In genomic region chr6:36510365-36510764, GRCh38 we compare ENCODE assay signal across 17 cellular contexts. TPM values are rescaled to one million over a fixed set of nuclear protein-coding genes. Genes with fewer than 3 reads are reported as not detected.
DNase-seq lines count a peak whose midpoint lies in the region; ATAC-seq, FAIRE-seq and TF ChIP-seq lines count a peak whose summit lies in the region.
"Had no signal": no experiment of that assay in that cellular context is flagged by ENCODE, and none has a peak within 500 bp of the region (broad histone marks: within the 10 kb centered on the region; RNA-seq: fewer than 3 reads in every experiment).

No MANE protein-coding gene starts in this region.

- H3K4ac ChIP-seq in trophoblast cell (ENCODE audit: low read depth, low read length): no peak overlapping the region

- DNase-seq in left ventricle myocardium superior (no peak), left ventricle myocardium inferior (no peak), K562 (ENCODE audit: extremely low read depth in 1 of 4, low spot score in 3 of 4) (no peak), mucosa of descending colon (peak; percentile 94 to 98 (median 96)), trophoblast cell (no peak), GM19239 (ENCODE audit: insufficient read length, low spot score) (no peak), HAP-1 (ENCODE audit: low spot score in 2 of 2) (no peak)
- DNase-seq: DMS79, MG63, NCI-H1417, NCI-H187, NCI-H446 treated with DMSO at 0.1 percent for 48 hours, NCI-H526 treated with DMSO at 0.1 percent for 48 hours, PC-3, RPMI8226, SHP77 treated with DMSO at 0.1 percent for 48 hours had no signal

- H3K4me3 ChIP-seq in left ventricle myocardium inferior (no peak overlapping the region), K562 (no peak overlapping the region), mucosa of descending colon (no peak overlapping the region), trophoblast cell (ENCODE audit: low read depth, low read length) (no peak overlapping the region), HAP-1 (no peak overlapping the region)
- H3K4me3 ChIP-seq: A549, MG63 had no signal

- H3K79me1 ChIP-seq in trophoblast cell (ENCODE audit: low read length): no peaks in the 10 kb centered on the region

- BruUV-seq in K562 (replicated peaks; lab: Mats Ljungman, UMichigan): no TSS peak

- no peak for TF ChIP-seq POLR2A in K562 (conservative IDR thresholded peaks at IDR 0.05)

- no peak overlapping the region for H3K14ac ChIP-seq in trophoblast cell (ENCODE audit: low read length)

- TF ChIP-seq RAD21 in K562 (CRISPR knock-in tag; conservative IDR thresholded peaks at IDR 0.05 in 1 of 2, IDR thresholded peaks at IDR 0.05 in 1 of 2): no peak

- H3K18ac ChIP-seq in trophoblast cell (ENCODE audit: low read length): no peak overlapping the region

- H4K91ac ChIP-seq in trophoblast cell (ENCODE audit: low read depth, low read length): no peak overlapping the region

- H3K4me2 ChIP-seq in K562 (ENCODE audit: insufficient read depth, low read length) (no peak overlapping the region), trophoblast cell (ENCODE audit: low read length) (no peak overlapping the region)
- H3K4me2 ChIP-seq: A549 had no signal

- H4K12ac ChIP-seq in trophoblast cell (ENCODE audit: low read depth, low read length): no peak overlapping the region

- no peak overlapping the region for H2AK5ac ChIP-seq in trophoblast cell (ENCODE audit: low read length)

- H2BK12ac ChIP-seq in trophoblast cell (ENCODE audit: low read length): no peak overlapping the region

- H2BK5ac ChIP-seq in trophoblast cell (ENCODE audit: low read depth, low read length, poor library complexity): no peak overlapping the region

- intact Hi-C loops in left ventricle myocardium superior (cut with micrococcal nuclease): no loop called here
- intact Hi-C loops in left ventricle myocardium inferior (cut with micrococcal nuclease): no loop called here
- intact Hi-C loops in K562 (cut with micrococcal nuclease): no loop called here
- intact Hi-C loops in mucosa of descending colon (cut with DNase I, micrococcal nuclease): no loop called here

- H2AFZ ChIP-seq in K562 (ENCODE audit: low read depth, low read length): no peak overlapping the region
- no peak overlapping the region for H2AFZ ChIP-seq in trophoblast cell (ENCODE audit: insufficient read depth, low read length, poor library complexity)

- 98% methylated on average over 3 of the region's 3 CpGs for WGBS in K562 (ENCODE audit: insufficient coverage, low coverage, missing lambda C conversion rate)
- no CpG with 5 or more reads among the region's 3 CpGs for WGBS in trophoblast cell (ENCODE audit: extremely low coverage, insufficient coverage, insufficient read length)

- no peak overlapping the region for H4K8ac ChIP-seq in trophoblast cell (ENCODE audit: low read depth, low read length)

- H3K9me1 ChIP-seq in K562 (ENCODE audit: control insufficient read depth, insufficient read depth, low read length): no peaks in the 10 kb centered on the region

- ATAC-seq in left ventricle myocardium superior (peak; percentile 53), K562 (no peak), mucosa of descending colon (peak; percentile 85)
- ATAC-seq: PC-3 had no signal

- no peak overlapping the region for H3K23ac ChIP-seq in trophoblast cell (ENCODE audit: low read length)

- no peaks in the 10 kb centered on the region for H3K9me3 ChIP-seq in left ventricle myocardium inferior (replicated peaks)
- H3K9me3 ChIP-seq in K562 (replicated peaks; ENCODE audit: control insufficient read depth, insufficient read depth, low read depth, low read length): no peaks in the 10 kb centered on the region
- H3K9me3 ChIP-seq in mucosa of descending colon: no peaks in the 10 kb centered on the region
- peaks cover 8% of the 10 kb centered on the region for H3K9me3 ChIP-seq in trophoblast cell (ENCODE audit: insufficient read depth, low read depth, low read length)
- no peaks in the 10 kb centered on the region for H3K9me3 ChIP-seq in HAP-1
- H3K9me3 ChIP-seq: A549, MG63 had no signal

- H3K27ac ChIP-seq in left ventricle myocardium inferior (replicated peaks): no peak overlapping the region
- no peak overlapping the region for H3K27ac ChIP-seq in K562 (ENCODE audit: extremely low read depth, low read depth, low read length)
- H3K27ac ChIP-seq in trophoblast cell (ENCODE audit: low read depth, low read length): no peak overlapping the region
- H3K27ac ChIP-seq: A549 had no signal

- POLR2A ChIA-PET in K562 (lab: Yijun Ruan, JAX): interaction anchor here (0.9 to 1.3 kb wide), 3 partner anchors 14 to 22 kb away, joined by 3 to 4 read pairs (median 3); no protein-coding TSS in a partner anchor

- H3K27me3 ChIP-seq in left ventricle myocardium inferior (ENCODE audit: low read depth): no peaks in the 10 kb centered on the region
- H3K27me3 ChIP-seq in K562 (ENCODE audit: control insufficient read depth in 2 of 2, insufficient read depth in 2 of 2, low read length in 2 of 2): no peaks in the 10 kb centered on the region
- no peaks in the 10 kb centered on the region for H3K27me3 ChIP-seq in trophoblast cell (ENCODE audit: insufficient read depth, low read length)
- H3K27me3 ChIP-seq in HAP-1 (ENCODE audit: low read depth): no peaks in the 10 kb centered on the region
- H3K27me3 ChIP-seq: MG63 had no signal

- in situ Hi-C loops in K562 (cut with MboI) (no loop called here), HAP-1 (cut with MboI; ENCODE audit: low sequenced_read_pairs) (no loop called here)

- no peak overlapping the region for H2BK120ac ChIP-seq in trophoblast cell (ENCODE audit: insufficient read depth, low read length, poor library complexity)

- H3K4me1 ChIP-seq in left ventricle myocardium inferior (peaks cover 25% of the 10 kb centered on the region), K562 (replicated peaks in 1 of 2; ENCODE audit: control insufficient read depth in 2 of 2, insufficient read depth in 2 of 2, low read length in 2 of 2) (no peaks in the 10 kb centered on the region), mucosa of descending colon (ENCODE audit: low read depth) (peaks cover 66% of the 10 kb centered on the region), trophoblast cell (ENCODE audit: control insufficient read depth in 1 of 2, insufficient read depth in 2 of 2, low read length in 2 of 2) (no peaks in the 10 kb centered on the region), HAP-1 (no peaks in the 10 kb centered on the region; the same call in 1 of the 2 replicates)
- H3K4me1 ChIP-seq: A549 had no signal

- no peaks in the 10 kb centered on the region for H4K20me1 ChIP-seq in K562 (replicated peaks; ENCODE audit: control insufficient read depth, insufficient read depth, low read length)

- H3K9ac ChIP-seq in K562 (ENCODE audit: insufficient read depth in 1 of 2, low read depth in 2 of 2, low read length in 2 of 2) (no peak overlapping the region; a peak in 1 of 4 replicates), trophoblast cell (ENCODE audit: low read length) (no peak overlapping the region)

- FAIRE-seq in K562 (lab: Jason Lieb, UNC) (no peak), GM19239 (lab: Jason Lieb, UNC) (no peak)
- FAIRE-seq: A549 had no signal

- H3K36me3 ChIP-seq in left ventricle myocardium inferior (peaks cover 87% of the 10 kb centered on the region), K562 (ENCODE audit: control insufficient read depth, insufficient read depth, low read length) (peaks cover 45% of the 10 kb centered on the region), mucosa of descending colon (ENCODE audit: low read depth) (no peaks in the 10 kb centered on the region), trophoblast cell (ENCODE audit: control insufficient read depth in 1 of 2, insufficient read depth in 2 of 2, low read length in 2 of 2) (peaks cover 21 to 27% of the 10 kb centered on the region in 2 experiments), HAP-1 (replicated peaks) (peaks cover 20% of the 10 kb centered on the region)

- no peak for TF ChIP-seq EP300 in K562 (IDR thresholded peaks at IDR 0.05; ENCODE audit: low read length)

- no peak for TF ChIP-seq CTCF in left ventricle myocardium inferior (IDR thresholded peaks at IDR 0.05; ENCODE audit: borderline replicate concordance)
- TF ChIP-seq CTCF in K562 (IDR thresholded peaks at IDR 0.05 in 2 of 3, conservative IDR thresholded peaks at IDR 0.05 in 1 of 3; ENCODE audit: insufficient read depth in 2 of 3, low read depth in 1 of 3, low read length in 3 of 3): no peak
- no peak for TF ChIP-seq CTCF in mucosa of descending colon (IDR thresholded peaks at IDR 0.05)

- H3K79me2 ChIP-seq in K562 (ENCODE audit: control insufficient read depth, insufficient read depth, low read length) (no peaks in the 10 kb centered on the region), trophoblast cell (ENCODE audit: control insufficient read depth, insufficient read depth, low read length, poor library complexity) (no peaks in the 10 kb centered on the region)

- CTCF ChIA-PET in K562 (lab: Yijun Ruan, JAX; ENCODE audit: low intra/inter-chr PET ratio): no interaction called here

TF ChIP-seq in K562, 482 proteins besides CTCF, POLR2A, EP300 and RAD21 (continues in another document):
- no peak for TF ChIP-seq RFX1 (IDR thresholded peaks at IDR 0.05)
- TF ChIP-seq RBM34 (IDR thresholded peaks at IDR 0.05; ENCODE audit: borderline replicate concordance, insufficient read depth, low read length): no peak
- no peak for TF ChIP-seq DDX20 (tag; IDR thresholded peaks at IDR 0.05; ENCODE audit: low read depth)
- no peak for TF ChIP-seq LEF1 (IDR thresholded peaks at IDR 0.05)
- no peak for TF ChIP-seq NCOA2 (IDR thresholded peaks at IDR 0.05; ENCODE audit: partially characterized antibody in 2 of 2)

RNA-seq across cellular contexts. Expression of gene STK38, which starts 36.9 kb away (rescaled TPM):
- total RNA-seq in left ventricle myocardium superior (19.4 TPM), left ventricle myocardium inferior (25.5 TPM), K562 (2014; rRNA removed) (10.6 and 11.3 TPM in 2 replicates), K562 (2014; rRNA removed; fragmentation: Illumina TruSeq; extraction: Trizol) (21.3 and 22.3 TPM in 2 replicates), K562 (2015; rRNA removed; fragmentation: Illumina TruSeq; extraction: Trizol) (24.9 and 25.0 TPM in 2 replicates), K562 (2021) (18.0 and 19.5 TPM in 2 replicates), mucosa of descending colon (10 to 100 TPM; 67.3 to 80.7 (median 69.9) TPM)
- total RNA-seq in K562 (2011; cell fraction: chromatin; rRNA removed; ENCODE audit: low replicate concordance): 17.7 and 43.3 TPM in 2 replicates
- total RNA-seq in K562 (2011; cell fraction: nucleolus; rRNA removed): 9.7 and 11.1 TPM in 2 replicates
- total RNA-seq in K562 (2011; cell fraction: nucleoplasm; rRNA removed): 15.0 and 17.3 TPM in 2 replicates
- polyA plus RNA-seq in K562 (2011; rRNA removed) (21.5 and 22.0 TPM in 2 replicates), K562 (2014; fragmentation: Illumina TruSeq; extraction: Trizol) (21.6 and 28.7 TPM in 2 replicates), K562 (2014; fragmentation: Nextera tagmentation; extraction: Ambion mirVana) (1 to 10 TPM; 5.7 to 8.8 TPM), K562 (2014; rRNA removed) (17.3 and 20.8 TPM in 2 replicates)
- polyA plus RNA-seq in K562 (2011; cell fraction: cytosol; rRNA removed): 7.1 and 12.8 TPM in 2 replicates
- 31.7 and 38.9 TPM in 2 replicates for polyA plus RNA-seq in K562 (2011; cell fraction: nucleus; rRNA removed)
- 18.3 and 18.4 TPM in 2 replicates for polyA plus RNA-seq in K562 (2012)
- polyA minus RNA-seq in K562 (2011; rRNA and poly(A)+ RNA removed): 14.8 and 16.4 TPM in 2 replicates
- 5.0 and 6.4 TPM in 2 replicates for polyA minus RNA-seq in K562 (2011; cell fraction: cytosol; rRNA and poly(A)+ RNA removed)
- polyA minus RNA-seq in K562 (2011; cell fraction: nucleus; rRNA and poly(A)+ RNA removed): 7.7 and 14.3 TPM in 2 replicates
- 18.7 and 19.4 TPM in 2 replicates for polyA plus RNA-seq in trophoblast cell (2013)

Comparison
In these comparisons a context has a peak if more than half of its experiments do, and no peak if none do; other contexts are left out.
1. DNase-seq: peak in mucosa of descending colon (3 of 3); none in left ventricle myocardium superior (single experiment), left ventricle myocardium inferior (single experiment), K562 (0 of 4), trophoblast cell (0 of 2), GM19239 (single experiment) and HAP-1 (0 of 2).